In genomic region chr14:35384386-35385041, GRCh38 we compare ENCODE assay signal across 9 cellular contexts. TPM values are rescaled to one million over a fixed set of nuclear protein-coding genes. Genes with fewer than 3 reads are reported as not detected.
DNase-seq lines count a peak whose midpoint lies in the region; ATAC-seq and TF ChIP-seq lines count a peak whose summit lies in the region.
"Had no signal": no experiment of that assay in that cellular context is flagged by ENCODE, and none has a peak within 500 bp of the region (broad histone marks: within the 10 kb centered on the region; RNA-seq: fewer than 3 reads in every experiment).

No MANE protein-coding gene starts in this region.

- H3K27ac ChIP-seq in RWPE1 (peak overlapping the region; percentile 78), esophagus muscularis mucosa (replicated peaks in 1 of 4) (peak overlapping the region; percentile 91 to 94 (median 92)), mucosa of rectum (ENCODE audit: low read depth in 2 of 2, low read length in 2 of 2) (peak overlapping the region; percentile 82 to 86), upper lobe of left lung (peak overlapping the region; percentile 40 to 82 (median 81))

- no peak for TF ChIP-seq POLR2A in esophagus muscularis mucosa (IDR thresholded peaks at IDR 0.05; ENCODE audit: low read depth)
- TF ChIP-seq POLR2A in upper lobe of left lung (IDR thresholded peaks at IDR 0.05) = peak in 1 of 4 donors; percentile 21

- H3K36me3 ChIP-seq in esophagus muscularis mucosa = no peaks in the 10 kb centered on the region
- no peaks in the 10 kb centered on the region for H3K36me3 ChIP-seq in mucosa of rectum (ENCODE audit: control insufficient read depth in 2 of 2, insufficient read depth in 2 of 2, low read length in 2 of 2)
- H3K36me3 ChIP-seq in upper lobe of left lung = no peaks in the 10 kb centered on the region

- peak; percentile 72 to 91 for ATAC-seq in upper lobe of left lung (ENCODE audit: low FRiP score in 2 of 2)
- ATAC-seq: stimulated activated naive CD8-positive, alpha-beta T cell treated with anti-CD3 and anti-CD28 coated beads, Interleukin-15, Interleukin-2, amounts not matched to agents 100 U/mL and 50 U/mL, for 24 hours had no signal

- H3K4me1 ChIP-seq in esophagus muscularis mucosa = peaks cover 31 to 49% (median 46%) of the 10 kb centered on the region in 4 donors
- peaks cover 22 to 41% of the 10 kb centered on the region in 2 donors for H3K4me1 ChIP-seq in mucosa of rectum (ENCODE audit: control insufficient read depth in 2 of 2, insufficient read depth in 2 of 2, low read length in 2 of 2)
- peaks cover 21 to 29% (median 24%) of the 10 kb centered on the region in 4 donors for H3K4me1 ChIP-seq in upper lobe of left lung

- POLR2A ChIA-PET in RWPE1 (lab: Yijun Ruan, JAX; ENCODE audit: low non-redundant PET) = no interaction called here

- H3K36me3 Mint-ChIP-seq in immature natural killer cell = no peaks in the 10 kb centered on the region

- peaks cover 0 to 2% (median 0%) of the 10 kb centered on the region in 3 donors for H3K27me3 Mint-ChIP-seq in immature natural killer cell (ENCODE audit: low read depth in 3 of 3)

- no peaks in the 10 kb centered on the region for H3K9me3 ChIP-seq in esophagus muscularis mucosa
- no peaks in the 10 kb centered on the region for H3K9me3 ChIP-seq in mucosa of rectum (ENCODE audit: control insufficient read depth in 2 of 2, low read length in 2 of 2)
- H3K9me3 ChIP-seq in upper lobe of left lung = no peaks in the 10 kb centered on the region

- H3K27me3 ChIP-seq in esophagus muscularis mucosa (no peaks in the 10 kb centered on the region), mucosa of rectum (ENCODE audit: control insufficient read depth in 2 of 2, insufficient read depth in 2 of 2, low read length in 2 of 2) (no peaks in the 10 kb centered on the region), upper lobe of left lung (no peaks in the 10 kb centered on the region)

- CTCF ChIA-PET in RWPE1 (lab: Yijun Ruan, JAX) = no interaction called here

- H3K9me3 Mint-ChIP-seq in immature natural killer cell = no peaks in the 10 kb centered on the region

- no peaks in the 10 kb centered on the region for H3K4me1 Mint-ChIP-seq in immature natural killer cell

- no peak overlapping the region for H3K27ac Mint-ChIP-seq in immature natural killer cell

- no peak for DNase-seq in RWPE1 (ENCODE audit: low spot score)
- no peak for DNase-seq in esophagus muscularis mucosa (ENCODE audit: extremely low spot score)
- peak in 1 of 2 donors; percentile 56 for DNase-seq in upper lobe of left lung
- no peak for DNase-seq in DMS53 treated with DMSO at 0.1 percent for 48 hours (lab: John Stamatoyannopoulos, UW; ENCODE audit: unreplicated experiment)
- no peak for DNase-seq in effector CD4-positive, alpha-beta T cell
- no peak for DNase-seq in Kasumi-1 (lab: John Stamatoyannopoulos, UW)
- DNase-seq in immature natural killer cell = no peak
- DNase-seq: stimulated activated naive CD8-positive, alpha-beta T cell treated with anti-CD3 and anti-CD28 coated beads, Interleukin-15, Interleukin-2, amounts not matched to agents 100 U/mL and 50 U/mL, for 24 hours had no signal

- H3K4me3 Mint-ChIP-seq in immature natural killer cell = no peak overlapping the region

- TF ChIP-seq CTCF in RWPE1 (conservative IDR thresholded peaks at IDR 0.05; ENCODE audit: low read depth) (no peak), esophagus muscularis mucosa (IDR thresholded peaks at IDR 0.05) (peak in 2 of 3 experiments; percentile 35 to 37), upper lobe of left lung (IDR thresholded peaks at IDR 0.05) (no peak)

- TF ChIP-seq EP300 in esophagus muscularis mucosa (IDR thresholded peaks at IDR 0.05) = no peak
- TF ChIP-seq EP300 in upper lobe of left lung (IDR thresholded peaks at IDR 0.05) = peak in 1 of 4 donors; percentile 11

- peak overlapping the region; percentile 26 to 53 for H3K9ac ChIP-seq in mucosa of rectum (ENCODE audit: low read depth in 1 of 2, low read length in 2 of 2)

- intact Hi-C loops in esophagus muscularis mucosa (cut with DNase I) = loop anchor here (5.0 kb wide), 1 partner anchor 42 kb away; no protein-coding TSS in a partner anchor

- 16% methylated on average over 9 of the region's 12 CpGs for WGBS in esophagus muscularis mucosa
- 60 to 67% methylated on average over 12 of the region's 12 CpGs for WGBS in upper lobe of left lung, 2 donors

- H3K4me3 ChIP-seq in esophagus muscularis mucosa (peak overlapping the region in 2 of 4 donors; percentile 9 to 23), mucosa of rectum (ENCODE audit: low read length in 2 of 2) (no peak overlapping the region), upper lobe of left lung (no peak overlapping the region)

RNA-seq across cellular contexts. Expression of gene NFKBIA, which starts 20.0 kb away (rescaled TPM):
- 100 to 1,000 TPM; 387 to 416 (median 398) TPM for total RNA-seq in esophagus muscularis mucosa
- total RNA-seq in upper lobe of left lung = 100 to 1,000 TPM; 292 to 944 (median 610) TPM
- 100 to 1,000 TPM; 339 to 579 (median 435) TPM for polyA plus RNA-seq in immature natural killer cell

Comparison
In these comparisons a context has a peak if more than half of its experiments do, and no peak if none do; other contexts are left out.
1. CTCF ChIP-seq: peak in esophagus muscularis mucosa (2 of 3); none in RWPE1 (single experiment) and upper lobe of left lung (0 of 6).
2. Peak in every context shown above with its lines, with median percentiles within 50 percentile points of each other: H3K27ac ChIP-seq.